In genomic region chr3:96236499-96236898, GRCh38 we compare ENCODE assay signal across 24 cellular contexts.
"Had no signal": no experiment of that assay in that cellular context is flagged by ENCODE, and none has a peak within 500 bp of the region (broad histone marks: within the 10 kb centered on the region; RNA-seq: fewer than 3 reads in every experiment).

No MANE protein-coding gene starts in this region.

- H3K4me1 ChIP-seq: adrenal gland, breast epithelium, colonic mucosa, esophagus squamous epithelium, left ventricle myocardium inferior, sigmoid colon, transverse colon, uterus had no signal

- ATAC-seq: activated T-helper 17 cell treated with anti-CD3 and anti-CD28 coated beads, Interleukin-2, amount 50 U/mL, for 72 hours; effector memory CD8-positive, alpha-beta T cell; natural killer cell; stimulated activated naive B cell treated with anti-CD40 and anti-IgM and Interleukin-4, amounts not matched to agents 10 μg/mL and 1 μg/mL and 100 μg/mL, for 72 hours had no signal

- H3K4me3 ChIP-seq: adrenal gland, breast epithelium, colonic mucosa, dorsolateral prefrontal cortex, esophagus squamous epithelium, left ventricle myocardium inferior, sigmoid colon, smooth muscle cell, transverse colon, uterus had no signal

- H3K36me3 ChIP-seq: adrenal gland, breast epithelium, colonic mucosa, esophagus squamous epithelium, left ventricle myocardium inferior, sigmoid colon, transverse colon, uterus, WERI-Rb-1 had no signal

- H3K4me2 ChIP-seq: smooth muscle cell had no signal

- FAIRE-seq: endothelial cell of umbilical vein, TTC549 had no signal

- DNase-seq: activated CD4-positive, alpha-beta T cell treated with anti-CD3 and anti-CD28 coated beads for 1 hour; activated CD4-positive, alpha-beta T cell treated with anti-CD3 and anti-CD28 coated beads, Interleukin-2, amount 50 U/mL, for 1 hour; activated T-cell treated with anti-CD3 and anti-CD28 coated beads, Interleukin-2, amount 50 U/mL, for 1 hour; adrenal gland; colonic mucosa; dorsolateral prefrontal cortex; effector memory CD8-positive, alpha-beta T cell; esophagus squamous epithelium; immature natural killer cell; left ventricle myocardium inferior; natural killer cell; sigmoid colon; stimulated activated CD4-positive, alpha-beta T cell treated with anti-CD3 and anti-CD28 coated beads, Interleukin-15, amount 100 ng/mL, for 24 hours; stimulated activated CD4-positive, alpha-beta T cell treated with anti-CD3 and anti-CD28 coated beads, Interleukin-2, amount 100 ng/mL, for 48 hours; stimulated activated CD8-positive, alpha-beta memory T cell treated with anti-CD3 and anti-CD28 coated beads, Interleukin-4, amount 100 ng/mL, for 48 hours; stimulated activated naive B cell treated with anti-CD40 and anti-IgM and Interleukin-4, amounts not matched to agents 10 μg/mL and 1 μg/mL and 100 μg/mL, for 72 hours; transverse colon; uterus; WERI-Rb-1 had no signal

- H3K27me3 ChIP-seq: adrenal gland, breast epithelium, colonic mucosa, dorsolateral prefrontal cortex, esophagus squamous epithelium, sigmoid colon, transverse colon, uterus had no signal

- H3K9me3 ChIP-seq: adrenal gland, breast epithelium, colonic mucosa, esophagus squamous epithelium, sigmoid colon, transverse colon, uterus had no signal

- H3K27ac ChIP-seq: adrenal gland, breast epithelium, colonic mucosa, dorsolateral prefrontal cortex, esophagus squamous epithelium, left ventricle myocardium inferior, sigmoid colon, transverse colon, uterus, WERI-Rb-1 had no signal
